In the genomic region with DNA sequence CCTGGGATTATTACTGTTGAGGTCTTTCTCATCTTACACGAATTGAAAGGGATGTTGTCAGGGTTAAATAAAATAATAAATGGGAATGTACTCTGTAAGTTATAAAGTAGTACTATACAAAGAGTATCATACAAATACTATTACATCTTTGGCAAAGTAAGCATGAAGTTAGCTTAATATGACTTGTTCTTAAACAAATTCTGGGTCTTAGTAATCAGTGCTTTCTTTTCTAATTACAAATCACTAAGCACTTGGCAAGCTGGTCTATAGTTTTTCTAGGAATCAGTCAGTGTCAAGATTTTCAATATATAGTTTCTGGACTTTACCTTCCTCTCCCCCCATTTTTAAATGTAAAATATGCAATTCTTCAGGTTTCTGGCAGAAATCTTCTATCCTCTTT, we compare ENCODE assay signal across 15 cellular contexts. TPM values are rescaled to one million over a fixed set of nuclear protein-coding genes. Genes with fewer than 3 reads are reported as not detected.
DNase-seq lines count a peak whose midpoint lies in the region; ATAC-seq and TF ChIP-seq lines count a peak whose summit lies in the region.
"Had no signal": no experiment of that assay in that cellular context is flagged by ENCODE, and none has a peak within 500 bp of the region (broad histone marks: within the 10 kb centered on the region; RNA-seq: fewer than 3 reads in every experiment).

No MANE protein-coding gene starts in this region.

- DNase-seq in activated CD8-positive, alpha-beta T cell treated with anti-CD3 and anti-CD28 coated beads for 36 hours: no peak
- DNase-seq in activated CD8-positive, alpha-beta T cell treated with anti-CD3 and anti-CD28 coated beads, Interleukin-2, amount 10 ng/mL, durations not matched to agents 7 days and 5 days: no peak
- DNase-seq in SK-N-SH (no peak), right atrium auricular region (ENCODE audit: low spot score) (no peak), left ventricle myocardium inferior (no peak)
- DNase-seq: ACHN; CD4-positive, alpha-beta memory T cell; DMS153; DMS79 treated with DMSO at 0.1 percent for 48 hours; EL had no signal

- H3K27me3 Mint-ChIP-seq in activated CD8-positive, alpha-beta T cell treated with anti-CD3 and anti-CD28 coated beads for 36 hours: no peaks in the 10 kb centered on the region
- H3K27me3 Mint-ChIP-seq in activated CD8-positive, alpha-beta T cell treated with anti-CD3 and anti-CD28 coated beads, Interleukin-2, amount 10 ng/mL, durations not matched to agents 7 days and 5 days (ENCODE audit: low read depth): no peaks in the 10 kb centered on the region
- no peaks in the 10 kb centered on the region for H3K27me3 Mint-ChIP-seq in activated T-helper 17 cell treated with anti-CD3 and anti-CD28 coated beads, Interleukin-2, amount 50 U/mL, for 72 hours
- H3K27me3 Mint-ChIP-seq: CD4-positive, alpha-beta memory T cell had no signal

- TF ChIP-seq CTCF in activated CD8-positive, alpha-beta T cell treated with anti-CD3 and anti-CD28 coated beads for 36 hours (IDR thresholded peaks at IDR 0.05): no peak
- TF ChIP-seq CTCF in SK-N-SH (IDR thresholded peaks at IDR 0.05) (no peak), right atrium auricular region (IDR thresholded peaks at IDR 0.05) (no peak), left ventricle myocardium inferior (IDR thresholded peaks at IDR 0.05; ENCODE audit: borderline replicate concordance) (no peak)

- H3K4me1 ChIP-seq in BLaER1 treated with 17β-estradiol and CSF1 and Interleukin-3, amounts not matched to agents 10 nM and 100 nM: peaks cover 0 to 99% (median 56%) of the 10 kb centered on the region in 10 experiments; a peak in 17 of 20 replicates
- no peaks in the 10 kb centered on the region; a peak in 1 of 4 replicates for H3K4me1 ChIP-seq in SK-N-SH (ENCODE audit: control insufficient read depth in 1 of 2, insufficient read depth in 2 of 2, low read depth in 1 of 2, low read length in 1 of 2)
- peaks cover 0 to 4% of the 10 kb centered on the region in 2 donors for H3K4me1 ChIP-seq in right atrium auricular region
- H3K4me1 ChIP-seq in left ventricle myocardium inferior: peaks cover 7% of the 10 kb centered on the region
- H3K4me1 ChIP-seq: HAP-1 had no signal

- no peak overlapping the region for H2AFZ ChIP-seq in SK-N-SH (ENCODE audit: low read depth)

- no peak overlapping the region for H3K4me3 ChIP-seq in BLaER1 treated with 17β-estradiol and CSF1 and Interleukin-3, amounts not matched to agents 10 nM and 100 nM
- H3K4me3 ChIP-seq in SK-N-SH (ENCODE audit: low read depth in 2 of 2, low read length in 1 of 2) (no peak overlapping the region), right atrium auricular region (no peak overlapping the region), left ventricle myocardium inferior (no peak overlapping the region)
- H3K4me3 ChIP-seq: HAP-1 had no signal

- POLR2A ChIA-PET in activated CD8-positive, alpha-beta T cell treated with anti-CD3 and anti-CD28 coated beads for 36 hours (lab: Charles Lee): interaction anchor here (0.6 to 1.6 kb wide), 6 partner anchors 14 to 112 kb away, joined by 3 to 4 read pairs (median 3); no protein-coding TSS in a partner anchor
- POLR2A ChIA-PET in activated CD8-positive, alpha-beta T cell treated with anti-CD3 and anti-CD28 coated beads, Interleukin-2, amount 10 ng/mL, durations not matched to agents 7 days and 5 days (lab: Charles Lee): no interaction called here
- POLR2A ChIA-PET in SK-N-SH (lab: Yijun Ruan, JAX): no interaction called here

- H3K9me3 Mint-ChIP-seq in activated CD8-positive, alpha-beta T cell treated with anti-CD3 and anti-CD28 coated beads for 36 hours: no peaks in the 10 kb centered on the region
- H3K9me3 Mint-ChIP-seq in activated CD8-positive, alpha-beta T cell treated with anti-CD3 and anti-CD28 coated beads, Interleukin-2, amount 10 ng/mL, durations not matched to agents 7 days and 5 days (ENCODE audit: insufficient read depth): no peaks in the 10 kb centered on the region
- H3K9me3 Mint-ChIP-seq in activated T-helper 17 cell treated with anti-CD3 and anti-CD28 coated beads, Interleukin-2, amount 50 U/mL, for 72 hours: no peaks in the 10 kb centered on the region

- intact Hi-C loops in activated CD8-positive, alpha-beta T cell treated with anti-CD3 and anti-CD28 coated beads for 36 hours (cut with micrococcal nuclease): no loop called here
- intact Hi-C loops in left ventricle myocardium inferior (cut with micrococcal nuclease): no loop called here

- peaks cover 43% of the 10 kb centered on the region for H3K36me3 Mint-ChIP-seq in activated CD8-positive, alpha-beta T cell treated with anti-CD3 and anti-CD28 coated beads for 36 hours (ENCODE audit: low read depth)
- peaks cover 22% of the 10 kb centered on the region for H3K36me3 Mint-ChIP-seq in activated CD8-positive, alpha-beta T cell treated with anti-CD3 and anti-CD28 coated beads, Interleukin-2, amount 10 ng/mL, durations not matched to agents 7 days and 5 days (ENCODE audit: low read depth)
- H3K36me3 Mint-ChIP-seq in activated T-helper 17 cell treated with anti-CD3 and anti-CD28 coated beads, Interleukin-2, amount 50 U/mL, for 72 hours (ENCODE audit: low read depth): peaks cover 17% of the 10 kb centered on the region

- H3K27ac Mint-ChIP-seq in activated CD8-positive, alpha-beta T cell treated with anti-CD3 and anti-CD28 coated beads for 36 hours: no peak overlapping the region
- H3K27ac Mint-ChIP-seq in activated CD8-positive, alpha-beta T cell treated with anti-CD3 and anti-CD28 coated beads, Interleukin-2, amount 10 ng/mL, durations not matched to agents 7 days and 5 days: no peak overlapping the region
- no peak overlapping the region for H3K27ac Mint-ChIP-seq in activated T-helper 17 cell treated with anti-CD3 and anti-CD28 coated beads, Interleukin-2, amount 50 U/mL, for 72 hours
- H3K27ac Mint-ChIP-seq: CD4-positive, alpha-beta memory T cell had no signal

- no peaks in the 10 kb centered on the region; a peak in 1 of 22 replicates for H3K9me3 ChIP-seq in BLaER1 treated with 17β-estradiol and CSF1 and Interleukin-3, amounts not matched to agents 10 nM and 100 nM (replicated peaks in 1 of 11)
- H3K9me3 ChIP-seq in SK-N-SH (no peaks in the 10 kb centered on the region), right atrium auricular region (no peaks in the 10 kb centered on the region), left ventricle myocardium inferior (replicated peaks) (no peaks in the 10 kb centered on the region)
- H3K9me3 ChIP-seq: HAP-1 had no signal

- no peak overlapping the region for H3K9ac ChIP-seq in BLaER1 treated with 17β-estradiol and CSF1 and Interleukin-3, amounts not matched to agents 10 nM and 100 nM
- no peak overlapping the region for H3K9ac ChIP-seq in SK-N-SH

- peaks cover 53% of the 10 kb centered on the region for H3K4me1 Mint-ChIP-seq in activated CD8-positive, alpha-beta T cell treated with anti-CD3 and anti-CD28 coated beads for 36 hours (ENCODE audit: low read depth)
- H3K4me1 Mint-ChIP-seq in activated CD8-positive, alpha-beta T cell treated with anti-CD3 and anti-CD28 coated beads, Interleukin-2, amount 10 ng/mL, durations not matched to agents 7 days and 5 days (ENCODE audit: low read depth): peaks cover 58% of the 10 kb centered on the region
- H3K4me1 Mint-ChIP-seq in activated T-helper 17 cell treated with anti-CD3 and anti-CD28 coated beads, Interleukin-2, amount 50 U/mL, for 72 hours: peaks cover 30% of the 10 kb centered on the region

- CTCF ChIA-PET in activated CD8-positive, alpha-beta T cell treated with anti-CD3 and anti-CD28 coated beads for 36 hours (lab: Charles Lee): interaction anchor here (0.9 to 1.9 kb wide), 3 partner anchors 28 to 112 kb away, joined by 5 to 9 read pairs (median 7); no protein-coding TSS in a partner anchor
- CTCF ChIA-PET in activated CD8-positive, alpha-beta T cell treated with anti-CD3 and anti-CD28 coated beads, Interleukin-2, amount 10 ng/mL, durations not matched to agents 7 days and 5 days (lab: Charles Lee): interaction anchor here (0.6 to 1.7 kb wide), 4 partner anchors 11 to 112 kb away, joined by 3 to 9 read pairs (median 6); no protein-coding TSS in a partner anchor
- CTCF ChIA-PET in SK-N-SH (lab: Yijun Ruan, JAX): interaction anchor here (0.6 to 1.9 kb wide), 3 partner anchors 17 to 231 kb away, joined by 3 to 7 read pairs (median 3); no protein-coding TSS in a partner anchor

- peak overlapping the region in 4 of 11 experiments; percentile 10 to 49 (median 31); a peak in 4 of 22 replicates for H3K27ac ChIP-seq in BLaER1 treated with 17β-estradiol and CSF1 and Interleukin-3, amounts not matched to agents 10 nM and 100 nM
- no peak overlapping the region for H3K27ac ChIP-seq in SK-N-SH (ENCODE audit: low read depth in 2 of 2, low read length in 1 of 2)
- no peak overlapping the region for H3K27ac ChIP-seq in right atrium auricular region
- no peak overlapping the region for H3K27ac ChIP-seq in left ventricle myocardium inferior (replicated peaks)
- H3K27ac ChIP-seq: C4-2B had no signal

- peak; percentile 24 for ATAC-seq in activated CD8-positive, alpha-beta T cell treated with anti-CD3 and anti-CD28 coated beads for 36 hours
- no peak for ATAC-seq in activated CD8-positive, alpha-beta T cell treated with anti-CD3 and anti-CD28 coated beads, Interleukin-2, amount 10 ng/mL, durations not matched to agents 7 days and 5 days
- ATAC-seq in HG02973 (IDR thresholded peaks at IDR 0.05; ENCODE audit: unreplicated experiment): peak; percentile 43
- peak; percentile 61 for ATAC-seq in activated T-helper 17 cell treated with anti-CD3 and anti-CD28 coated beads, Interleukin-2, amount 50 U/mL, for 72 hours (replicated peaks)

- H3K4me2 ChIP-seq in BLaER1 treated with 17β-estradiol and CSF1 and Interleukin-3, amounts not matched to agents 10 nM and 100 nM: peak overlapping the region in 6 of 11 experiments; percentile 11 to 99 (median 68); a peak in 10 of 22 replicates
- no peak overlapping the region for H3K4me2 ChIP-seq in SK-N-SH

- H3K4me3 Mint-ChIP-seq in activated CD8-positive, alpha-beta T cell treated with anti-CD3 and anti-CD28 coated beads for 36 hours: no peak overlapping the region
- no peak overlapping the region for H3K4me3 Mint-ChIP-seq in activated CD8-positive, alpha-beta T cell treated with anti-CD3 and anti-CD28 coated beads, Interleukin-2, amount 10 ng/mL, durations not matched to agents 7 days and 5 days
- no peak overlapping the region for H3K4me3 Mint-ChIP-seq in activated T-helper 17 cell treated with anti-CD3 and anti-CD28 coated beads, Interleukin-2, amount 50 U/mL, for 72 hours
- H3K4me3 Mint-ChIP-seq: CD4-positive, alpha-beta memory T cell had no signal

- no peaks in the 10 kb centered on the region for H3K9me2 ChIP-seq in SK-N-SH

- peaks cover 5 to 92% (median 21%) of the 10 kb centered on the region in 11 experiments; a peak in 16 of 22 replicates for H4K20me1 ChIP-seq in BLaER1 treated with 17β-estradiol and CSF1 and Interleukin-3, amounts not matched to agents 10 nM and 100 nM
- H4K20me1 ChIP-seq in SK-N-SH (ENCODE audit: insufficient read depth): no peaks in the 10 kb centered on the region

- H3K27me3 ChIP-seq in BLaER1 treated with 17β-estradiol and CSF1 and Interleukin-3, amounts not matched to agents 10 nM and 100 nM: no peaks in the 10 kb centered on the region
- H3K27me3 ChIP-seq in SK-N-SH (ENCODE audit: insufficient read depth) (no peaks in the 10 kb centered on the region), right atrium auricular region (no peaks in the 10 kb centered on the region), left ventricle myocardium inferior (ENCODE audit: low read depth) (no peaks in the 10 kb centered on the region)

- no peak for TF ChIP-seq RAD21 in SK-N-SH (IDR thresholded peaks at IDR 0.05; ENCODE audit: low read length)

- H3K79me2 ChIP-seq in SK-N-SH (ENCODE audit: insufficient read depth): peaks cover 73% of the 10 kb centered on the region

- H3K36me3 ChIP-seq in BLaER1 treated with 17β-estradiol and CSF1 and Interleukin-3, amounts not matched to agents 10 nM and 100 nM: peaks cover 0 to 53% (median 0%) of the 10 kb centered on the region in 11 experiments; a peak in 8 of 22 replicates
- H3K36me3 ChIP-seq in SK-N-SH (replicated peaks in 1 of 2; ENCODE audit: control insufficient read depth in 1 of 2, insufficient read depth in 2 of 2, low read length in 1 of 2) (no peaks in the 10 kb centered on the region), right atrium auricular region (no peaks in the 10 kb centered on the region), left ventricle myocardium inferior (no peaks in the 10 kb centered on the region)
- H3K36me3 ChIP-seq: HAP-1 had no signal

- peaks cover 11% of the 10 kb centered on the region for H3F3A ChIP-seq in SK-N-SH (replicated peaks; ENCODE audit: insufficient read depth)

- no peak for TF ChIP-seq EP300 in SK-N-SH (IDR thresholded peaks at IDR 0.05; ENCODE audit: borderline replicate concordance in 1 of 2, low read depth in 1 of 2, low read length in 1 of 2)

- WGBS in SK-N-SH (ENCODE audit: low lambda C conversion rate): 90% methylated on average over 1 of the region's 1 CpG

RNA-seq across cellular contexts. Expression of gene LYST, which starts 6.9 kb away (rescaled TPM):
- 10 to 100 TPM; 77.4 to 87.3 TPM for total RNA-seq in activated CD8-positive, alpha-beta T cell treated with anti-CD3 and anti-CD28 coated beads for 36 hours
- total RNA-seq in activated CD8-positive, alpha-beta T cell treated with anti-CD3 and anti-CD28 coated beads, Interleukin-2, amount 10 ng/mL, durations not matched to agents 7 days and 5 days: 10 to 100 TPM; 26.2 to 28.6 TPM
- total RNA-seq in activated T-helper 17 cell treated with anti-CD3 and anti-CD28 coated beads, Interleukin-2, amount 50 U/mL, for 72 hours: 10 to 100 TPM; 19.8 to 41.2 TPM
- polyA plus RNA-seq in SK-N-SH (2012; rRNA removed): 3.9 and 4.6 TPM in 2 replicates
- 3.3 and 4.3 TPM in 2 replicates for polyA plus RNA-seq in SK-N-SH (2012; cell fraction: cytosol; rRNA removed)
- polyA plus RNA-seq in SK-N-SH (2012; cell fraction: nucleus; rRNA removed): 7.6 and 11.9 TPM in 2 replicates
- total RNA-seq in right atrium auricular region (10 to 100 TPM in 1 of 2 donors, 1 to 10 TPM in 1; 7.3 to 13.0 TPM), left ventricle myocardium inferior (10.3 TPM)
